8 cellular contexts compared by ENCODE assay signal in genomic region chr15:50358805-50359204, GRCh38. TPM values are rescaled to one million over a fixed set of nuclear protein-coding genes. Genes with fewer than 3 reads are reported as not detected.
DNase-seq lines count a peak whose midpoint lies in the region; ATAC-seq and TF ChIP-seq lines count a peak whose summit lies in the region.

No MANE protein-coding gene starts in this region.

- no peak overlapping the region for H3K27ac Mint-ChIP-seq in CD8-positive, alpha-beta T cell
- H3K27ac Mint-ChIP-seq in natural killer cell (no peak overlapping the region), glutamatergic neuron (ENCODE audit: unreplicated experiment) (no peak overlapping the region)

- H3K9me3 Mint-ChIP-seq in CD8-positive, alpha-beta T cell = no peaks in the 10 kb centered on the region
- H3K9me3 Mint-ChIP-seq in natural killer cell = no peaks in the 10 kb centered on the region
- H3K9me3 Mint-ChIP-seq in glutamatergic neuron (ENCODE audit: unreplicated experiment) = peaks cover 16% of the 10 kb centered on the region

- TF ChIP-seq POLR2A in ovary (IDR thresholded peaks at IDR 0.05) = no peak

- ATAC-seq in CD8-positive, alpha-beta T cell = no peak
- ATAC-seq in natural killer cell (no peak), GM18519 (IDR thresholded peaks at IDR 0.05; ENCODE audit: low FRiP score, unreplicated experiment) (no peak)

- no peaks in the 10 kb centered on the region for H3K27me3 ChIP-seq in CD8-positive, alpha-beta T cell (ENCODE audit: insufficient read depth, low read length)
- H3K27me3 ChIP-seq in ovary = no peaks in the 10 kb centered on the region

- WGBS in ovary, 3 donors = 88 to 100% (median 97%) methylated on average over 1 of the region's 1 CpG

- H3K4me1 Mint-ChIP-seq in CD8-positive, alpha-beta T cell (ENCODE audit: low read depth) = peaks cover 64% of the 10 kb centered on the region
- H3K4me1 Mint-ChIP-seq in natural killer cell (peaks cover 29 to 32% of the 10 kb centered on the region in 2 donors), glutamatergic neuron (ENCODE audit: low read depth, unreplicated experiment) (peaks cover 10% of the 10 kb centered on the region)

- H3K4me1 ChIP-seq in CD8-positive, alpha-beta T cell (ENCODE audit: insufficient read depth, low read length) = peaks cover 28% of the 10 kb centered on the region
- peaks cover 5% of the 10 kb centered on the region for H3K4me1 ChIP-seq in ovary (ENCODE audit: insufficient read depth)

- intact Hi-C loops in CD8-positive, alpha-beta T cell (cut with DNase I, micrococcal nuclease) = loop anchor here in 1 of 2 experiments (5.0 to 10.0 kb wide), 3 partner anchors 326 to 1547 kb away; partner anchors contain the start of genes CEP152, EID1 and TRPM7
- intact Hi-C loops in natural killer cell (cut with micrococcal nuclease) = loop anchor here (10.0 kb wide), 1 partner anchor 326 kb away; the partner anchor contains the start of gene TRPM7
- intact Hi-C loops in ovary (cut with DNase I) = no loop called here

- in situ Hi-C loops in SK-MEL-5 (cut with HindIII; ENCODE audit: low pct_unique_long_range_greater_than_20kb, low sequenced_read_pairs) = no loop called here

- DNase-seq in CD8-positive, alpha-beta T cell = peak in 3 of 7 experiments; percentile 4 to 32 (median 14)
- DNase-seq in H4 (ENCODE audit: low spot score) (peak; percentile 44), SK-MEL-5 (ENCODE audit: low read depth, low spot score) (peak; percentile 66), fibroblast of peridontal ligament (ENCODE audit: extremely low read depth) (peak; percentile 54), natural killer cell (no peak), glutamatergic neuron (no peak), ovary (no peak)

- H3K36me3 ChIP-seq in CD8-positive, alpha-beta T cell (ENCODE audit: insufficient read depth, low read length) = no peaks in the 10 kb centered on the region
- H3K36me3 ChIP-seq in ovary = no peaks in the 10 kb centered on the region

- no peak overlapping the region for H3K27ac ChIP-seq in CD8-positive, alpha-beta T cell (ENCODE audit: low read depth, low read length)
- H3K27ac ChIP-seq in ovary = no peak overlapping the region

- no peak overlapping the region for H3K4me3 ChIP-seq in CD8-positive, alpha-beta T cell (ENCODE audit: low read depth, low read length)
- no peak overlapping the region for H3K4me3 ChIP-seq in ovary

- CTCF ChIA-PET in CD8-positive, alpha-beta T cell (lab: Charles Lee) = no interaction called here

- no peak for TF ChIP-seq EP300 in ovary (IDR thresholded peaks at IDR 0.05)

- H3K27me3 Mint-ChIP-seq in CD8-positive, alpha-beta T cell (ENCODE audit: low read depth) = no peaks in the 10 kb centered on the region
- H3K27me3 Mint-ChIP-seq in natural killer cell (ENCODE audit: low read depth in 2 of 2) (no peaks in the 10 kb centered on the region), glutamatergic neuron (ENCODE audit: unreplicated experiment) (peaks cover 10% of the 10 kb centered on the region)

- H3K4me3 Mint-ChIP-seq in CD8-positive, alpha-beta T cell = peak overlapping the region; percentile 8
- H3K4me3 Mint-ChIP-seq in natural killer cell = no peak overlapping the region
- no peak overlapping the region for H3K4me3 Mint-ChIP-seq in glutamatergic neuron (ENCODE audit: unreplicated experiment)

- H3K9me3 ChIP-seq in CD8-positive, alpha-beta T cell (ENCODE audit: low read length) = no peaks in the 10 kb centered on the region
- H3K9me3 ChIP-seq in ovary = no peaks in the 10 kb centered on the region

- H3K36me3 Mint-ChIP-seq in CD8-positive, alpha-beta T cell = peaks cover 71% of the 10 kb centered on the region
- H3K36me3 Mint-ChIP-seq in natural killer cell = peaks cover 2% of the 10 kb centered on the region
- H3K36me3 Mint-ChIP-seq in glutamatergic neuron (ENCODE audit: unreplicated experiment) = peaks cover 6% of the 10 kb centered on the region

- TF ChIP-seq CTCF in CD8-positive, alpha-beta T cell (IDR thresholded peaks at IDR 0.05) = no peak
- TF ChIP-seq CTCF in natural killer cell (IDR thresholded peaks at IDR 0.05) = no peak
- no peak for TF ChIP-seq CTCF in glutamatergic neuron (IDR thresholded peaks at IDR 0.05; ENCODE audit: partially characterized antibody, unreplicated experiment)
- TF ChIP-seq CTCF in ovary (IDR thresholded peaks at IDR 0.05) = no peak

- POLR2A ChIA-PET in CD8-positive, alpha-beta T cell (lab: Charles Lee) = interaction anchor here (1.2 kb wide), 1 partner anchor 35 kb away, joined by 3 read pairs; no protein-coding TSS in a partner anchor

RNA-seq across cellular contexts. Expression of gene GABPB1, which starts 3.8 kb away (rescaled TPM):
- total RNA-seq in CD8-positive, alpha-beta T cell = 10 to 100 TPM; 27.0 to 31.0 TPM
- 45.7 and 50.0 TPM in 2 replicates for total RNA-seq in H4 (2014; rRNA removed; shearing (Covaris generic))
- 38.3 and 44.0 TPM in 2 replicates for total RNA-seq in SK-MEL-5 (2014; rRNA removed; shearing (Covaris generic))
- polyA plus RNA-seq in SK-MEL-5 (2015; cell fraction: cytosol; rRNA removed) = 24.4 and 28.8 TPM in 2 replicates
- 11.1 and 12.7 TPM in 2 replicates for polyA plus RNA-seq in SK-MEL-5 (2015; cell fraction: nucleus; rRNA removed)
- total RNA-seq in natural killer cell (10 to 100 TPM; 20.8 to 30.8 (median 26.3) TPM), glutamatergic neuron (ENCODE audit: unreplicated experiment) (23.9 TPM), ovary (10 to 100 TPM; 13.9 to 21.9 (median 16.0) TPM)
- polyA plus RNA-seq in ovary = 10 to 100 TPM in 1 of 2 donors, 1 to 10 TPM in 1; 7.0 to 11.6 TPM

Comparison
In these comparisons a context has a peak if more than half of its experiments do, and no peak if none do; other contexts are left out.
1. DNase-seq: peak in H4 (single experiment), SK-MEL-5 (single experiment) and fibroblast of peridontal ligament (single experiment); none in natural killer cell (single experiment), glutamatergic neuron (single experiment) and ovary (0 of 5).